In genomic region chr12:67430708-67431335, GRCh38 we compare ENCODE assay signal across 11 cellular contexts.
DNase-seq lines count a peak whose midpoint lies in the region; ATAC-seq and TF ChIP-seq lines count a peak whose summit lies in the region.
"Had no signal": no experiment of that assay in that cellular context is flagged by ENCODE, and none has a peak within 500 bp of the region (broad histone marks: within the 10 kb centered on the region; RNA-seq: fewer than 3 reads in every experiment).

No MANE protein-coding gene starts in this region.

- no peak for ATAC-seq in HG03354 (IDR thresholded peaks at IDR 0.05; ENCODE audit: poor library complexity, severe bottlenecking, unreplicated experiment)
- ATAC-seq in GM21447 (IDR thresholded peaks at IDR 0.05; ENCODE audit: unreplicated experiment), result no peak

- H3K4me3 Mint-ChIP-seq in progenitor cell of endocrine pancreas (ENCODE audit: low read depth), result no peak overlapping the region

- no peaks in the 10 kb centered on the region for H3K9me3 Mint-ChIP-seq in progenitor cell of endocrine pancreas (ENCODE audit: low read depth)

- H3K27ac ChIP-seq in right atrium auricular region, result peak overlapping the region; percentile 46 to 89
- H3K27ac ChIP-seq: KMS-11, prostate gland had no signal

- peak in 1 of 2 donors; percentile 62 for TF ChIP-seq CTCF in right atrium auricular region (IDR thresholded peaks at IDR 0.05)
- TF ChIP-seq CTCF in retinal pigment epithelial cell (conservative IDR thresholded peaks at IDR 0.05; ENCODE audit: low read depth, low read length), result peak; percentile 8
- TF ChIP-seq CTCF in progenitor cell of endocrine pancreas (IDR thresholded peaks at IDR 0.05; ENCODE audit: unreplicated experiment), result no peak

- H3K9me3 ChIP-seq in adipocyte (ENCODE audit: control insufficient read depth, low read length) (no peaks in the 10 kb centered on the region), right atrium auricular region (no peaks in the 10 kb centered on the region)
- H3K9me3 ChIP-seq: prostate gland had no signal

- peak overlapping the region; percentile 55 for H3K9ac ChIP-seq in adipocyte (ENCODE audit: low read length)
- H3K9ac ChIP-seq: KMS-11 had no signal

- peaks cover 43% of the 10 kb centered on the region for H3K4me1 ChIP-seq in adipocyte (ENCODE audit: control insufficient read depth, insufficient read depth, low read length)
- peaks cover 0 to 51% of the 10 kb centered on the region in 2 donors for H3K4me1 ChIP-seq in right atrium auricular region
- H3K4me1 ChIP-seq: prostate gland had no signal

- peak; percentile 39 for DNase-seq in GM03348 (ENCODE audit: low spot score)
- no peak for DNase-seq in adipocyte (ENCODE audit: low read depth)
- peak; percentile 87 for DNase-seq in right atrium auricular region (ENCODE audit: low spot score)
- no peak for DNase-seq in retinal pigment epithelial cell (ENCODE audit: low read depth)
- DNase-seq in progenitor cell of endocrine pancreas (ENCODE audit: low spot score, unreplicated experiment), result no peak
- no peak for DNase-seq in OCI-M2 (lab: John Stamatoyannopoulos, UW; ENCODE audit: unreplicated experiment)
- DNase-seq: DMS79 treated with DMSO at 0.1 percent for 48 hours had no signal

- H3K4me3 ChIP-seq in adipocyte (ENCODE audit: low read length), result peak overlapping the region; percentile 6
- H3K4me3 ChIP-seq in right atrium auricular region, result no peak overlapping the region
- H3K4me3 ChIP-seq in retinal pigment epithelial cell (ENCODE audit: low read length), result no peak overlapping the region
- H3K4me3 ChIP-seq: prostate gland had no signal

- H3K36me3 Mint-ChIP-seq in progenitor cell of endocrine pancreas (ENCODE audit: insufficient read depth), result no peaks in the 10 kb centered on the region

- H3K27me3 ChIP-seq in adipocyte (replicated peaks; ENCODE audit: control insufficient read depth, insufficient read depth, low read length) (no peaks in the 10 kb centered on the region), right atrium auricular region (no peaks in the 10 kb centered on the region)

- H3K27me3 Mint-ChIP-seq in progenitor cell of endocrine pancreas, result peaks cover 6% of the 10 kb centered on the region

- no peaks in the 10 kb centered on the region for H3K36me3 ChIP-seq in adipocyte (ENCODE audit: control insufficient read depth, insufficient read depth, low read length, severe bottlenecking)
- H3K36me3 ChIP-seq in right atrium auricular region, result no peaks in the 10 kb centered on the region
- H3K36me3 ChIP-seq: prostate gland had no signal

- peaks cover 3% of the 10 kb centered on the region for H3K4me1 Mint-ChIP-seq in progenitor cell of endocrine pancreas (ENCODE audit: low read depth)

- H3K27ac Mint-ChIP-seq in progenitor cell of endocrine pancreas, result no peak overlapping the region

Comparison
In these comparisons a context has a peak if more than half of its experiments do, and no peak if none do; other contexts are left out.
1. DNase-seq: peak in GM03348 (single experiment) and right atrium auricular region (single experiment); none in adipocyte (single experiment), retinal pigment epithelial cell (single experiment), progenitor cell of endocrine pancreas (single experiment) and OCI-M2 (single experiment).